ENCODE assay signal across 34 cellular contexts in the genomic region with DNA sequence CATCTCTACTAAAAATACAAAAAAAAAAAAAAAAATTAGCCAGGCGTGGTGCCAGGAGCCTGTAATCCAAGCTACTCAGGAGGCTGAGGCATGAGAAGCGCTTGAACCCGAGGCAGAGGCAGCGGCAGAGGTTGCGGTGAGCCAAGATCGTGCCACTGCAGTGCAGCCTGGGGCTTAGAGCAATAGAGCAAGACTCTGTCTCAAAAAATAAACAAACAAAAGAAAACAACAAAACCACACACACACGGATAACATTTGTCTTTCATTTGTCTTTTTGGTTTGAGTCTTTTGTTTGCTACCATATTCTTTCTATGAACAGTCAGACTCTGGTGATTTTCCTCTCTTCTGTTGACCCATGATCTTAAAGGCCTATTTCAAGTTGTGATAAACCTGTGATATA.
"Had no signal": no experiment of that assay in that cellular context is flagged by ENCODE, and none has a peak within 500 bp of the region (broad histone marks: within the 10 kb centered on the region; RNA-seq: fewer than 3 reads in every experiment).

No MANE protein-coding gene starts in this region.

- H3K4me1 ChIP-seq: adrenal gland, ascending aorta, body of pancreas, breast epithelium had no signal

- H3K27ac ChIP-seq: adrenal gland, ascending aorta, body of pancreas, brain microvascular endothelial cell, breast epithelium, cardiac muscle cell had no signal

- H3K4me3 ChIP-seq: adrenal gland, ascending aorta, body of pancreas, breast epithelium, cardiac muscle cell had no signal

- DNase-seq: activated effector memory CD4-positive, alpha-beta T cell treated with anti-CD3 and anti-CD28 coated beads, Interleukin-2, amount 50 U/mL, for 16 hours; activated effector memory CD4-positive, alpha-beta T cell treated with Interleukin-2 at 50 U/mL for 16 hours; activated gamma-delta T cell; activated gamma-delta T cell treated with Interleukin-2 at 50 U/mL for 16 hours; activated naive CD4-positive, alpha-beta T cell; activated naive CD4-positive, alpha-beta T cell treated with anti-CD3 and anti-CD28 coated beads for 36 hours; activated naive CD4-positive, alpha-beta T cell treated with anti-CD3 and anti-CD28 coated beads, Interleukin-2, amount 10 ng/mL, durations not matched to agents 7 days and 5 days; activated naive CD4-positive, alpha-beta T cell treated with anti-CD3 and anti-CD28 coated beads, Interleukin-2, amount 50 U/mL, for 16 hours; activated naive CD4-positive, alpha-beta T cell treated with Interleukin-2 at 50 U/mL for 16 hours; activated naive CD8-positive, alpha-beta T cell treated with anti-CD3 and anti-CD28 coated beads for 36 hours; activated naive CD8-positive, alpha-beta T cell treated with anti-CD3 and anti-CD28 coated beads, Interleukin-2, amount 10 ng/mL, durations not matched to agents 7 days and 5 days; activated naive CD8-positive, alpha-beta T cell treated with anti-CD3 and anti-CD28 coated beads, Interleukin-2, amount 50 U/mL, for 24 hours; activated T-cell treated with anti-CD3 and anti-CD28 coated beads, Interleukin-2, amount 50 U/mL, for 1 hour; activated T-cell treated with anti-CD3 and anti-CD28 coated beads, Interleukin-2, amount 50 U/mL, for 24 hours; activated T-cell treated with anti-CD3 and anti-CD28 coated beads, Interleukin-2, amount 50 U/mL, for 4 hours; activated T-cell treated with anti-CD3 and anti-CD28 coated beads, Interleukin-2, amount 50 U/mL, for 48 hours; activated T-cell treated with anti-CD3 and anti-CD28 coated beads, Interleukin-2, amount 50 U/mL, for 72 hours; adrenal gland; amniotic stem cell; amygdala; anterior cingulate cortex; aorta; body of pancreas; brain microvascular endothelial cell; caudate nucleus; central memory CD4-positive, alpha-beta T cell; cerebellar nuclear complex had no signal

- H3K27me3 ChIP-seq: adrenal gland, ascending aorta, body of pancreas, brain microvascular endothelial cell, breast epithelium, cardiac muscle cell had no signal

- H3K36me3 ChIP-seq: adrenal gland, ascending aorta, brain microvascular endothelial cell, breast epithelium, cardiac muscle cell had no signal

- H3K9me3 ChIP-seq: adrenal gland, ascending aorta, body of pancreas, breast epithelium had no signal

- FAIRE-seq: astrocyte, bronchial epithelial cell had no signal

- ATAC-seq: activated naive CD4-positive, alpha-beta T cell treated with anti-CD3 and anti-CD28 coated beads, Interleukin-2, amount 50 U/mL, for 72 hours; activated naive CD8-positive, alpha-beta T cell treated with anti-CD3 and anti-CD28 coated beads, Interleukin-2, amount 50 U/mL, for 24 hours; activated T-cell treated with anti-CD3 and anti-CD28 coated beads, Interleukin-2, amount 50 U/mL, for 4 hours; activated T-cell treated with anti-CD3 and anti-CD28 coated beads, Interleukin-2, amount 50 U/mL, for 72 hours; activated T-helper 17 cell treated with anti-CD3 and anti-CD28 coated beads, Interleukin-2, amount 50 U/mL, for 72 hours; body of pancreas had no signal
